In the genomic region with DNA sequence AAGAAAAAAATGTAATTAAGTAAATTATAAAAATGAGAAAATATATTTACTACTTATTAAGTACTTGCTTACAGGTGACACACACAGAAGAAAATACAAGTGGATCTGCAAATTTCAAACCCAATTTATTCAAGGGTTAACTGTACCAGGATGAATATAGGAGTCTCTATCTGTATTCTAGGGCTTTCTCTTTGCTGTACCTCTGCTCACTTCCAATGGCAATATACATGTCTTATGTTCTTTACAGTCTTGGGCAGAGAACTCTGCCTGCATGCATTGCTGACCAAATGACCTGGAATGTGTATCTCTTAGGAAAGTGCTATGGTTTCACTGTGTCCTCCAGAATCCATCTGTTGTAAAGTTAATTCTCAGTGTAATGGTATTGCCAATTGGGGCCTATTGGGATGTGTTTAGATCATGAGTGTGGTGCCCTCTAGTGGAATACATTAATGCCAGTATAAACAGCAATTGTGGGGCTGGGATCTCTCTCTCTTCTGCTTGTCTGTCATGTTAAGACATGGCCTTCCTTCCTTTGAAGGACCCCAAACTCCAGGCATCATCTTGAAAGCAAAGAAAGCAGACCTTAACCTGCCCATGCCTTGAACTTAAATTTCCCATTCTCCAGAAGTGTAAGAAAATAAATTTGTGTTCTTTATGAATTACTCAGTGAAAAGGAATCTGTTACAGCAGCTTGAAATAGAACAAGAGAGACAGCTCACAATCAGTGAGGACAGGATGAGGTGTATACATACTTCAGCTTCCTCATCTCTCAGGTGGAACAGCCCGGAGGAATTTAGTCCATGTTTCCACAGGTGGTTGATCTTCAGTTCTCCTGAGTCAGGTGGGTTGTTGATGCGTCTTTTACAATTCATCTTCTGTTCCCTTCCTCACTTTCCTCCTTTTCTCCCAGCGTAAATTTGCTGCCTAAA, we compare ENCODE assay signal across 8 cellular contexts.
DNase-seq lines count a peak whose midpoint lies in the region; ATAC-seq and TF ChIP-seq lines count a peak whose summit lies in the region.
"Not testable (repeated sequence)": the region's sequence is repeated elsewhere in the genome, so short reads cannot be mapped to it uniquely, and the experiment has no call there.

No MANE protein-coding gene starts in this region.

- H3K9me3 Mint-ChIP-seq in immature natural killer cell, result not testable (repeated sequence)

- H3K27me3 Mint-ChIP-seq in immature natural killer cell (ENCODE audit: low read depth in 3 of 3), result not testable (repeated sequence)

- H3K27ac ChIP-seq in psoas muscle, result not testable (repeated sequence)

- 54 to 88% (median 83%) methylated on average over 1 of the region's 3 CpGs for WGBS in psoas muscle, 3 donors

- TF ChIP-seq CTCF in AG10803 (conservative IDR thresholded peaks at IDR 0.05; ENCODE audit: low read length) (peak; percentile 50), psoas muscle (IDR thresholded peaks at IDR 0.05) (peak; percentile 49)

- H3K36me3 Mint-ChIP-seq in immature natural killer cell, result not testable (repeated sequence)

- H3K4me1 Mint-ChIP-seq in immature natural killer cell, result not testable (repeated sequence)

- not testable (repeated sequence) for H3K4me1 ChIP-seq in psoas muscle

- H3K36me3 ChIP-seq in psoas muscle (ENCODE audit: insufficient read depth in 1 of 2, low read depth in 1 of 2), result not testable (repeated sequence)

- H3K4me3 ChIP-seq in AG10803 (ENCODE audit: low read length); psoas muscle: not testable (repeated sequence)

- H3K4me3 Mint-ChIP-seq in immature natural killer cell, result not testable (repeated sequence)

- ATAC-seq in GM18498 (IDR thresholded peaks at IDR 0.05; ENCODE audit: unreplicated experiment) (peak; percentile 57), HG03103 (IDR thresholded peaks at IDR 0.05; ENCODE audit: low read depth, unreplicated experiment) (peak; percentile 91), SK-N-SH treated with all-trans-retinoic acid at 6 μM for 48 hours (peak; percentile 99), psoas muscle (peak in 1 of 4 donors; percentile 67)

- H3K9me3 ChIP-seq in psoas muscle, result not testable (repeated sequence)

- DNase-seq in AG10803 (ENCODE audit: low read depth) (peak; percentile 23), NCI-H1694 treated with DMSO at 0.1 percent for 48 hours (lab: John Stamatoyannopoulos, UW) (peak; percentile 17), cerebellum (ENCODE audit: low spot score) (peak; percentile 0), immature natural killer cell (peak in 2 of 3 donors; percentile 2)
- DNase-seq in psoas muscle, result not testable (repeated sequence)

- H3K27me3 ChIP-seq in psoas muscle (ENCODE audit: insufficient read depth in 3 of 3, low read length in 2 of 3), result not testable (repeated sequence)

- intact Hi-C loops in psoas muscle (cut with DNase I), result not testable (repeated sequence)

- H3K27ac Mint-ChIP-seq in immature natural killer cell, result not testable (repeated sequence)
